ENCODE assay signal across 1 cellular context in the genomic region with DNA sequence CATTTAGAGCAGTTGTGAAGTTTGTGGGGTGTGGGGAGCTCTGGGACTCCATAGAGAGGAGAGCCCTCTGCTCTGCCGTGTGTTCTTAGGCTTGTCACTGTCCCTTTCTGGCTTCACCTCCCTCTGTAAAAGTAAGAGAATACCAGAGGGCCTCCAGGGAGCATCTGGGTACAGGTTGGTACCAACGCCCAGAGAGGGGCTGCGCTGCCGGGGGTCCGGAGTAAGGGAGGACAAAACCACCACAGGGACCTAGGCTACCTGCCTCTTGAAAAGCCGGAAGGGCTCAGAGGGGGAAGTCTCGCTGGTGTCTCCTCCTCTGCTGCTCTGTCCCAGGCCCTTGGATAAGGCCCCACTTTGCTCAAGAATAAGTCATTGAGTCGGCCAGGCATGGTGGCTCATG.
TF ChIP-seq lines count a peak whose summit lies in the region.

No MANE protein-coding gene starts in this region.

TF ChIP-seq in SK-N-SH, 30 proteins besides CTCF, POLR2A, EP300 and RAD21 (continued from another document):
- TF ChIP-seq, protein P1, sequence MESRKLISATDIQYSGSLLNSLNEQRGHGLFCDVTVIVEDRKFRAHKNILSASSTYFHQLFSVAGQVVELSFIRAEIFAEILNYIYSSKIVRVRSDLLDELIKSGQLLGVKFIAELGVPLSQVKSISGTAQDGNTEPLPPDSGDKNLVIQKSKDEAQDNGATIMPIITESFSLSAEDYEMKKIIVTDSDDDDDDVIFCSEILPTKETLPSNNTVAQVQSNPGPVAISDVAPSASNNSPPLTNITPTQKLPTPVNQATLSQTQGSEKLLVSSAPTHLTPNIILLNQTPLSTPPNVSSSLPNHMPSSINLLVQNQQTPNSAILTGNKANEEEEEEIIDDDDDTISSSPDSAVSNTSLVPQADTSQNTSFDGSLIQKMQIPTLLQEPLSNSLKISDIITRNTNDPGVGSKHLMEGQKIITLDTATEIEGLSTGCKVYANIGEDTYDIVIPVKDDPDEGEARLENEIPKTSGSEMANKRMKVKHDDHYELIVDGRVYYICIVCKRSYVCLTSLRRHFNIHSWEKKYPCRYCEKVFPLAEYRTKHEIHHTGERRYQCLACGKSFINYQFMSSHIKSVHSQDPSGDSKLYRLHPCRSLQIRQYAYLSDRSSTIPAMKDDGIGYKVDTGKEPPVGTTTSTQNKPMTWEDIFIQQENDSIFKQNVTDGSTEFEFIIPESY (IDR thresholded peaks at IDR 0.05; ENCODE audit: borderline replicate concordance, low read depth), result no peak
- TF ChIP-seq GATA2 (CRISPR knock-in tag; IDR thresholded peaks at IDR 0.05) (no peak), JUND (IDR thresholded peaks at IDR 0.05) (no peak)
